Comparison of ENCODE assay signal across 13 cellular contexts in genomic region chr2:3598197-3598910, GRCh38. TPM values are rescaled to one million over a fixed set of nuclear protein-coding genes. Genes with fewer than 3 reads are reported as not detected.
"Had no signal": no experiment of that assay in that cellular context is flagged by ENCODE, and none has a peak within 500 bp of the region (broad histone marks: within the 10 kb centered on the region; RNA-seq: fewer than 3 reads in every experiment).

No MANE protein-coding gene starts in this region.

- H3K27me3 ChIP-seq: dorsolateral prefrontal cortex, hepatocyte, thyroid gland, uterus had no signal

- ATAC-seq: natural killer cell treated with Interleukin-12 subunit alpha and Interleukin-12 subunit beta and Interleukin-15 and Interleukin-18, amount 100 ng/mL, for 72 hours had no signal

- H3K36me3 ChIP-seq: thyroid gland, uterus had no signal

- H3K4me3 ChIP-seq: dorsolateral prefrontal cortex, hepatocyte, thyroid gland, uterus had no signal

- H3K4me1 ChIP-seq: thyroid gland, uterus had no signal

- H3K9me3 ChIP-seq: thyroid gland, uterus had no signal

- DNase-seq: activated CD4-positive, alpha-beta T cell treated with anti-CD3 and anti-CD28 coated beads, Interleukin-2, amount 10 ng/mL, durations not matched to agents 7 days and 5 days; activated CD4-positive, CD25-positive, alpha-beta regulatory T cell; activated gamma-delta T cell treated with Interleukin-2 at 50 U/mL for 16 hours; activated T-cell treated with anti-CD3 and anti-CD28 coated beads, Interleukin-2, amount 50 U/mL, for 24 hours; dorsolateral prefrontal cortex; mammary epithelial cell; thyroid gland; uterus had no signal

- H3K27ac ChIP-seq: dorsolateral prefrontal cortex, hepatocyte, thyroid gland, uterus had no signal

RNA-seq across cellular contexts. Expression of gene COLEC11, which starts 3.4 kb away (rescaled TPM):
- total RNA-seq: mammary epithelial cell; T-helper 1 cell treated with Interleukin-12 subunit alpha and Interleukin-12 subunit beta and Interleukin-4 antibody, amounts not matched to agents 30 ng/mL and 1 ng/mL, for 36 hours had no signal
- polyA plus RNA-seq: mammary epithelial cell had no signal

RNA-seq across cellular contexts. Expression of gene ALLC, which starts 59.6 kb away (rescaled TPM):
- total RNA-seq: activated CD4-positive, alpha-beta T cell treated with anti-CD3 and anti-CD28 coated beads, Interleukin-2, amount 10 ng/mL, durations not matched to agents 7 days and 5 days; activated naive CD8-positive, alpha-beta T cell treated with anti-CD3 and anti-CD28 coated beads for 36 hours; hepatocyte; mammary epithelial cell; natural killer cell treated with Interleukin-12 subunit alpha and Interleukin-12 subunit beta and Interleukin-15 and Interleukin-18, amount 100 ng/mL, for 72 hours; osteoblast; T-helper 1 cell treated with Interleukin-12 subunit alpha and Interleukin-12 subunit beta and Interleukin-4 antibody, amounts not matched to agents 30 ng/mL and 1 ng/mL, for 36 hours; thyroid gland; uterus had no signal
- polyA plus RNA-seq: hepatocyte, mammary epithelial cell had no signal
